ENCODE assay signal across 8 cellular contexts in the genomic region with DNA sequence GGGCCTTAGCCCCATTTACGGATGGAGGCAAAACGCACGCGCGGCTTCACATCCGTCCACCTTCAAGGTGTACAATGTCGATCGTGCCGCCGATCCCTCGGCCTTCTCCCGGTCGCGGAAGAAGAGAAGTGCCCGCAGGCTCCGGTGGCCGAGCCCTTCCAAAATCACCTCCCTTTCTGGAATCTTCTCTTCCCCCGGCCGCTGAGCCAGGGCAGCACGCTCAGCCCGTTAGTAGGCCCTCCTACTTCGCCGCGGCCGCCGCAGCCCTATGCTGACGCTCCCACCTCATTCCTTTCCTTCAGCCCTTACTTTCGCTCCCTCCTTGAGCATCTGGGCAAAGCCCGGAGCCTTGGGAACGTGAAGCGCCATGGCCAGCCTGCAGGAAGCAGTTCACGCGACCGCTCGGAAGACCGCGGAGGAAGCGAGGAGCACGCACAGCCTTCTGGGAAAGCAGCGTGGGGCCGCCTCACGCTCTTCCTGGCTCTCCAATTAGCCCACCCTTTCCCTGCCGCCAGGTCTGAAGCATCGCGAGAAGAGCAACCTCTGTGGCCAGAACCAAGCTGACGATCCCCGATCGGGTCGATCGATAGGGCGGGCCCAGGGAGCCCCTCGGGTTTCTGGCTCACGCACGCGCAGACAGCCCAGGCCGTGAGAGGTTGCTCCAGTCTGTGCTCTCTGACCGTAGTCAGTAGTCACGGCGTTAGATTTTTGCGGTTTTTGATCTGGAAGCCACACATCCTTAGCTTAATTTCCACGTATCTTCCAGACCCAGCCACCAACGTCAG. TPM values are rescaled to one million over a fixed set of nuclear protein-coding genes. Genes with fewer than 3 reads are reported as not detected.
DNase-seq lines count a peak whose midpoint lies in the region; ATAC-seq lines count a peak whose summit lies in the region.

A gene with protein sequence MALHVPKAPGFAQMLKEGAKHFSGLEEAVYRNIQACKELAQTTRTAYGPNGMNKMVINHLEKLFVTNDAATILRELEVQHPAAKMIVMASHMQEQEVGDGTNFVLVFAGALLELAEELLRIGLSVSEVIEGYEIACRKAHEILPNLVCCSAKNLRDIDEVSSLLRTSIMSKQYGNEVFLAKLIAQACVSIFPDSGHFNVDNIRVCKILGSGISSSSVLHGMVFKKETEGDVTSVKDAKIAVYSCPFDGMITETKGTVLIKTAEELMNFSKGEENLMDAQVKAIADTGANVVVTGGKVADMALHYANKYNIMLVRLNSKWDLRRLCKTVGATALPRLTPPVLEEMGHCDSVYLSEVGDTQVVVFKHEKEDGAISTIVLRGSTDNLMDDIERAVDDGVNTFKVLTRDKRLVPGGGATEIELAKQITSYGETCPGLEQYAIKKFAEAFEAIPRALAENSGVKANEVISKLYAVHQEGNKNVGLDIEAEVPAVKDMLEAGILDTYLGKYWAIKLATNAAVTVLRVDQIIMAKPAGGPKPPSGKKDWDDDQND (minus strand): TSS at position 427 of the 785 bp plus-strand sequence. CDS start 58 bp downstream, at position 369.

- DNase-seq in COLO668 (lab: John Stamatoyannopoulos, UW; ENCODE audit: unreplicated experiment) (peak; percentile 99), HT1080 (ENCODE audit: low read depth) (peak; percentile 99), NOMO-1 treated with DMSO at 0.1 percent for 48 hours (lab: John Stamatoyannopoulos, UW; ENCODE audit: unreplicated experiment) (peak; percentile 100), lung microvascular endothelial cell (ENCODE audit: low read depth in 2 of 2) (peak; percentile 100)
- peak; percentile 96 to 99 for DNase-seq in activated CD8-positive, alpha-beta memory T cell treated with anti-CD3 and anti-CD28 coated beads for 4 hours (ENCODE audit: low read depth in 2 of 2)
- DNase-seq in effector memory CD4-positive, alpha-beta T cell, result peak; percentile 97 to 99 (median 98)
- peak; percentile 97 to 99 (median 98) for DNase-seq in stimulated activated CD4-positive, alpha-beta T cell treated with anti-CD3 and anti-CD28 coated beads, TNF-alpha, amount 100 ng/mL, for 48 hours (ENCODE audit: low read depth in 3 of 3)

- peaks cover 13% of the 10 kb centered on the region for H3K36me3 ChIP-seq in effector memory CD4-positive, alpha-beta T cell (ENCODE audit: control insufficient read depth, insufficient read depth, low read length)

- H3K4me3 ChIP-seq in effector memory CD4-positive, alpha-beta T cell (ENCODE audit: insufficient read depth, low read depth, low read length, poor library complexity, severe bottlenecking), result peak within 1 kb of the TSS; percentile 90

- H3K27me3 ChIP-seq in effector memory CD4-positive, alpha-beta T cell (replicated peaks; ENCODE audit: control insufficient read depth, insufficient read depth, low read length, poor library complexity, severe bottlenecking), result no peaks in the 10 kb centered on the region

- peak; percentile 97 for ATAC-seq in GM21360 (IDR thresholded peaks at IDR 0.05; ENCODE audit: unreplicated experiment)

- peak within 1 kb of the TSS; percentile 89 for H3K27ac ChIP-seq in effector memory CD4-positive, alpha-beta T cell (ENCODE audit: insufficient read depth, low read length, poor library complexity, severe bottlenecking)

- H3K9me3 ChIP-seq in effector memory CD4-positive, alpha-beta T cell (ENCODE audit: control insufficient read depth, low read length), result no peaks in the 10 kb centered on the region

- H3K4me1 ChIP-seq in effector memory CD4-positive, alpha-beta T cell (ENCODE audit: control insufficient read depth, insufficient read depth, low read length, poor library complexity, severe bottlenecking), result peaks cover 21% of the 10 kb centered on the region

RNA-seq across cellular contexts. Expression of the gene that starts here (rescaled TPM):
- total RNA-seq in HT1080 (2014; rRNA removed; shearing (Covaris generic)), result 342 and 347 TPM in 2 replicates
- 354 and 377 TPM in 2 replicates for polyA plus RNA-seq in HT1080 (2015; cell fraction: cytosol; rRNA removed)
- 453 and 528 TPM in 2 replicates for polyA plus RNA-seq in HT1080 (2015; cell fraction: nucleus; rRNA removed)
- total RNA-seq in lung microvascular endothelial cell, result 171 and 200 TPM in 2 replicates

Comparison
In these comparisons a context has a peak if more than half of its experiments do, and no peak if none do; other contexts are left out.
1. Peak in every context shown above with its lines: DNase-seq, ATAC-seq, H3K4me3 ChIP-seq and H3K27ac ChIP-seq.